Comparison of ENCODE assay signal across 1 cellular context in the genomic region with DNA sequence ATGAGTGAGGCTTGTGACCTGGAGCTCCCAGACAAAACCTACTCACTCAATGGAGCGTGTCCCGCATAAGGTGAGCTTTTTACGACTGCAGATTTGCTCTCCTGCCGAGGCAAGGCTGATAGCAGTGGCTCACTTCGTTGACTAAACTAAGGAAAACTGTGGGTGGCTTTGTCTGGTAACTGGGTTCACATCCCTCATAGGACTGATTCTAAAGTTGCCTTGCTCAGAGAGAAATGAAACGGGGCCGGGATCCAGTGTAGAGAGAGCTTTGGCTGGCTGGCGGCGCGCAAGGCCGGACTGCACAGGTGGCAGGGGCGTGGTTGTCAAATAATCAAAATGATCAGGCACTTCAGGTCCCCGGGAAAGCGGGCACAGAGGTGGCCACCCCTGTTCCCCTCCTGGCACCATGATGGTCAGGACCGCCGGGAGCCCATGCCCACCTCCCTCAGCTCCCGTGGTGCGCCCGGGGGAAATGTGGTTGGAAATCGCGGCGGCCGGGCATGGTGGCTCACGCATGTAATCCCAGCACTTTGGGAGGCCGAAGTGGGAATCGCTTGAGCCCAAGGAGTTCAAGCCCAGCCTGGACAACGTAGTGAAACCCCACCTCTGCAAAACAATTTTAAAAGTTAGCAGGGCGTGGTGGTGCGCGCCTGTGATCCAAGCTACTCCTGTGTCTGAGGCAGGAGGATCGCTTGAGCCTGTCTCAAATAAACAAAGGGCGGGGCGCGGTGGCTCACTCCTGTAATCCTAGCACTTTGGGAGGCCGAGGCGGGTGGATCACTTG.
TF ChIP-seq lines count a peak whose summit lies in the region.

No MANE protein-coding gene starts in this region.

TF ChIP-seq in HEK293, 187 proteins besides CTCF, POLR2A, EP300 and RAD21 (continued from another document):
- TF ChIP-seq, protein P1, sequence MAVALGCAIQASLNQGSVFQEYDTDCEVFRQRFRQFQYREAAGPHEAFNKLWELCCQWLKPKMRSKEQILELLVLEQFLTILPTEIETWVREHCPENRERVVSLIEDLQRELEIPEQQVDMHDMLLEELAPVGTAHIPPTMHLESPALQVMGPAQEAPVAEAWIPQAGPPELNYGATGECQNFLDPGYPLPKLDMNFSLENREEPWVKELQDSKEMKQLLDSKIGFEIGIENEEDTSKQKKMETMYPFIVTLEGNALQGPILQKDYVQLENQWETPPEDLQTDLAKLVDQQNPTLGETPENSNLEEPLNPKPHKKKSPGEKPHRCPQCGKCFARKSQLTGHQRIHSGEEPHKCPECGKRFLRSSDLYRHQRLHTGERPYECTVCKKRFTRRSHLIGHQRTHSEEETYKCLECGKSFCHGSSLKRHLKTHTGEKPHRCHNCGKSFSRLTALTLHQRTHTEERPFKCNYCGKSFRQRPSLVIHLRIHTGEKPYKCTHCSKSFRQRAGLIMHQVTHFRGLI (tag by site-specific recombination; IDR thresholded peaks at IDR 0.05) = no peak
- TF ChIP-seq ZNF660 (tag by site-specific recombination; IDR thresholded peaks at IDR 0.05) (no peak), ZNF341 (tag by site-specific recombination; IDR thresholded peaks at IDR 0.05; ENCODE audit: low read depth) (no peak), ZNF423 (tag by site-specific recombination; IDR thresholded peaks at IDR 0.05) (no peak), ZNF514 (tag by site-specific recombination; IDR thresholded peaks at IDR 0.05) (no peak), YY1 (tag by site-specific recombination; IDR thresholded peaks at IDR 0.05) (no peak), ZNF585B (tag by site-specific recombination; IDR thresholded peaks at IDR 0.05) (no peak), SALL2 (tag by site-specific recombination; IDR thresholded peaks at IDR 0.05; ENCODE audit: borderline replicate concordance) (no peak), ZNF404 (tag by site-specific recombination; IDR thresholded peaks at IDR 0.05) (no peak), GLIS1 (tag by site-specific recombination; IDR thresholded peaks at IDR 0.05) (peak; percentile 69), ZNF510 (tag by site-specific recombination; IDR thresholded peaks at IDR 0.05; ENCODE audit: insufficient replicate concordance) (no peak), RBAK (tag by site-specific recombination; IDR thresholded peaks at IDR 0.05) (no peak), ZNF335 (tag by site-specific recombination; conservative IDR thresholded peaks at IDR 0.05) (peak; percentile 60), ZNF121 (tag by site-specific recombination; IDR thresholded peaks at IDR 0.05) (peak; percentile 55; the same call in 1 of the 2 replicates), ZNF571 (tag by site-specific recombination; IDR thresholded peaks at IDR 0.05) (no peak), KLF16 (tag by site-specific recombination; IDR thresholded peaks at IDR 0.05) (no peak)
- TF ChIP-seq, protein P2, sequence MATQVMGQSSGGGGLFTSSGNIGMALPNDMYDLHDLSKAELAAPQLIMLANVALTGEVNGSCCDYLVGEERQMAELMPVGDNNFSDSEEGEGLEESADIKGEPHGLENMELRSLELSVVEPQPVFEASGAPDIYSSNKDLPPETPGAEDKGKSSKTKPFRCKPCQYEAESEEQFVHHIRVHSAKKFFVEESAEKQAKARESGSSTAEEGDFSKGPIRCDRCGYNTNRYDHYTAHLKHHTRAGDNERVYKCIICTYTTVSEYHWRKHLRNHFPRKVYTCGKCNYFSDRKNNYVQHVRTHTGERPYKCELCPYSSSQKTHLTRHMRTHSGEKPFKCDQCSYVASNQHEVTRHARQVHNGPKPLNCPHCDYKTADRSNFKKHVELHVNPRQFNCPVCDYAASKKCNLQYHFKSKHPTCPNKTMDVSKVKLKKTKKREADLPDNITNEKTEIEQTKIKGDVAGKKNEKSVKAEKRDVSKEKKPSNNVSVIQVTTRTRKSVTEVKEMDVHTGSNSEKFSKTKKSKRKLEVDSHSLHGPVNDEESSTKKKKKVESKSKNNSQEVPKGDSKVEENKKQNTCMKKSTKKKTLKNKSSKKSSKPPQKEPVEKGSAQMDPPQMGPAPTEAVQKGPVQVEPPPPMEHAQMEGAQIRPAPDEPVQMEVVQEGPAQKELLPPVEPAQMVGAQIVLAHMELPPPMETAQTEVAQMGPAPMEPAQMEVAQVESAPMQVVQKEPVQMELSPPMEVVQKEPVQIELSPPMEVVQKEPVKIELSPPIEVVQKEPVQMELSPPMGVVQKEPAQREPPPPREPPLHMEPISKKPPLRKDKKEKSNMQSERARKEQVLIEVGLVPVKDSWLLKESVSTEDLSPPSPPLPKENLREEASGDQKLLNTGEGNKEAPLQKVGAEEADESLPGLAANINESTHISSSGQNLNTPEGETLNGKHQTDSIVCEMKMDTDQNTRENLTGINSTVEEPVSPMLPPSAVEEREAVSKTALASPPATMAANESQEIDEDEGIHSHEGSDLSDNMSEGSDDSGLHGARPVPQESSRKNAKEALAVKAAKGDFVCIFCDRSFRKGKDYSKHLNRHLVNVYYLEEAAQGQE (tag by site-specific recombination; IDR thresholded peaks at IDR 0.05) = no peak
- TF ChIP-seq, protein P3, sequence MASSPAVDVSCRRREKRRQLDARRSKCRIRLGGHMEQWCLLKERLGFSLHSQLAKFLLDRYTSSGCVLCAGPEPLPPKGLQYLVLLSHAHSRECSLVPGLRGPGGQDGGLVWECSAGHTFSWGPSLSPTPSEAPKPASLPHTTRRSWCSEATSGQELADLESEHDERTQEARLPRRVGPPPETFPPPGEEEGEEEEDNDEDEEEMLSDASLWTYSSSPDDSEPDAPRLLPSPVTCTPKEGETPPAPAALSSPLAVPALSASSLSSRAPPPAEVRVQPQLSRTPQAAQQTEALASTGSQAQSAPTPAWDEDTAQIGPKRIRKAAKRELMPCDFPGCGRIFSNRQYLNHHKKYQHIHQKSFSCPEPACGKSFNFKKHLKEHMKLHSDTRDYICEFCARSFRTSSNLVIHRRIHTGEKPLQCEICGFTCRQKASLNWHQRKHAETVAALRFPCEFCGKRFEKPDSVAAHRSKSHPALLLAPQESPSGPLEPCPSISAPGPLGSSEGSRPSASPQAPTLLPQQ (tag by site-specific recombination; IDR thresholded peaks at IDR 0.05) = no peak
- TF ChIP-seq, protein P4, sequence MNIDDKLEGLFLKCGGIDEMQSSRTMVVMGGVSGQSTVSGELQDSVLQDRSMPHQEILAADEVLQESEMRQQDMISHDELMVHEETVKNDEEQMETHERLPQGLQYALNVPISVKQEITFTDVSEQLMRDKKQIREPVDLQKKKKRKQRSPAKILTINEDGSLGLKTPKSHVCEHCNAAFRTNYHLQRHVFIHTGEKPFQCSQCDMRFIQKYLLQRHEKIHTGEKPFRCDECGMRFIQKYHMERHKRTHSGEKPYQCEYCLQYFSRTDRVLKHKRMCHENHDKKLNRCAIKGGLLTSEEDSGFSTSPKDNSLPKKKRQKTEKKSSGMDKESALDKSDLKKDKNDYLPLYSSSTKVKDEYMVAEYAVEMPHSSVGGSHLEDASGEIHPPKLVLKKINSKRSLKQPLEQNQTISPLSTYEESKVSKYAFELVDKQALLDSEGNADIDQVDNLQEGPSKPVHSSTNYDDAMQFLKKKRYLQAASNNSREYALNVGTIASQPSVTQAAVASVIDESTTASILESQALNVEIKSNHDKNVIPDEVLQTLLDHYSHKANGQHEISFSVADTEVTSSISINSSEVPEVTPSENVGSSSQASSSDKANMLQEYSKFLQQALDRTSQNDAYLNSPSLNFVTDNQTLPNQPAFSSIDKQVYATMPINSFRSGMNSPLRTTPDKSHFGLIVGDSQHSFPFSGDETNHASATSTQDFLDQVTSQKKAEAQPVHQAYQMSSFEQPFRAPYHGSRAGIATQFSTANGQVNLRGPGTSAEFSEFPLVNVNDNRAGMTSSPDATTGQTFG (tag by site-specific recombination; IDR thresholded peaks at IDR 0.05; ENCODE audit: borderline replicate concordance) = no peak
TF ChIP-seq in HEK293: peak in this region for 5.
